ENCODE assay signal across 21 cellular contexts in genomic region chr2:74093426-74093825, GRCh38.
"Had no signal": no experiment of that assay in that cellular context is flagged by ENCODE, and none has a peak within 500 bp of the region (broad histone marks: within the 10 kb centered on the region; RNA-seq: fewer than 3 reads in every experiment).

No MANE protein-coding gene starts in this region.

- H3K27ac ChIP-seq: breast epithelium, SJSA1 had no signal

- H3K27me3 ChIP-seq: breast epithelium, SJSA1 had no signal

- H3K4me1 ChIP-seq: breast epithelium, SJSA1 had no signal

- H3K36me3 ChIP-seq: breast epithelium had no signal

- ATAC-seq: activated CD4-positive, CD25-positive, alpha-beta regulatory T cell treated with anti-CD3 and anti-CD28 coated beads, Interleukin-2, amount 50 U/mL, for 24 hours; activated CD8-positive, alpha-beta T cell treated with anti-CD3 and anti-CD28 coated beads, Interleukin-2, amount 10 ng/mL, durations not matched to agents 7 days and 5 days; K562; PC-3 had no signal

- H3K9me3 ChIP-seq: breast epithelium, SJSA1 had no signal

- H3K4me3 ChIP-seq: breast epithelium, K562, SJSA1 had no signal

- DNase-seq: activated CD4-positive, alpha-beta T cell treated with anti-CD3 and anti-CD28 coated beads for 4 hours; activated CD4-positive, alpha-beta T cell treated with anti-CD3 and anti-CD28 coated beads, Interleukin-2, amount 50 U/mL, for 4 hours; activated CD8-positive, alpha-beta T cell treated with anti-CD3 and anti-CD28 coated beads, Interleukin-2, amount 10 ng/mL, durations not matched to agents 7 days and 5 days; activated gamma-delta T cell; activated naive CD4-positive, alpha-beta T cell treated with anti-CD3 and anti-CD28 coated beads for 36 hours; activated T-cell treated with anti-CD3 and anti-CD28 coated beads, Interleukin-2, amount 50 U/mL, for 1 hour; central memory CD4-positive, alpha-beta T cell; Karpas-422; MM.1S; NCI-H1105; NCI-H1436 treated with DMSO at 0.1 percent for 48 hours; NCI-H187; NCI-H2081; NCI-H446; NCI-H524; PC-3; SHP77 had no signal
